In the genomic region with DNA sequence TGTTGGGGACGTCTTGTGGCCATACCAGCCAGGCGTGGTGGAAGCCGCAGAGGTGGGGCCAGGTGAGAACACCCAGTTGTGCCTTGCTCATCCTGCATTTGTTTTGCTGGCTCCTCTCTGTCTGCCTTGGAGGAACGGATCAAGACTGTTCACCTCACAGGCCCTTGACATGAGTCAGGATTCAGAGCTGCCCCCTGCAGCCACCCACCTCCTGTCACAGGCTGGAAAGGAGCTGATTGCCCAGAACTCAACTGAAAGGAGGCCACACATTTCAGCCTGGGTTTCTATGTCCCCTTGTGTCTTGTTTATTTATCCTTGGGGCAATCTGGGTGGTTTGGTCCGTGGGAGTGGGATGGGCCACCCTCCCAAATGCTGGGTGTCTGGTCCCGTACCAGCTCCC, we compare ENCODE assay signal across 19 cellular contexts.
"Had no signal": no experiment of that assay in that cellular context is flagged by ENCODE, and none has a peak within 500 bp of the region (broad histone marks: within the 10 kb centered on the region; RNA-seq: fewer than 3 reads in every experiment).

No MANE protein-coding gene starts in this region.

- H3K4me3 ChIP-seq: colonic mucosa, mucosa of descending colon, prostate gland, stomach, testis, upper lobe of right lung had no signal

- H3K27ac Mint-ChIP-seq: activated B cell treated with CpG ODN at 0.5 μM for 24 hours; activated CD4-positive, alpha-beta memory T cell treated with anti-CD3 and anti-CD28 coated beads, Interleukin-2, amount 10 ng/mL, durations not matched to agents 7 days and 5 days; activated CD8-positive, alpha-beta memory T cell treated with anti-CD3 and anti-CD28 coated beads, Interleukin-2, amount 10 ng/mL, durations not matched to agents 7 days and 5 days; activated naive CD8-positive, alpha-beta T cell treated with anti-CD3 and anti-CD28 coated beads, Interleukin-2, amount 10 ng/mL, durations not matched to agents 7 days and 5 days; immature natural killer cell had no signal

- ATAC-seq: activated CD8-positive, alpha-beta memory T cell treated with anti-CD3 and anti-CD28 coated beads, Interleukin-2, amount 10 ng/mL, durations not matched to agents 7 days and 5 days; left ventricle myocardium superior; mucosa of descending colon; right cardiac atrium; upper lobe of right lung had no signal

- H3K36me3 Mint-ChIP-seq: activated CD8-positive, alpha-beta memory T cell treated with anti-CD3 and anti-CD28 coated beads, Interleukin-2, amount 10 ng/mL, durations not matched to agents 7 days and 5 days; activated naive CD8-positive, alpha-beta T cell treated with anti-CD3 and anti-CD28 coated beads, Interleukin-2, amount 10 ng/mL, durations not matched to agents 7 days and 5 days; immature natural killer cell; naive B cell had no signal

- DNase-seq: activated B cell treated with CpG ODN at 0.5 μM for 24 hours; activated CD4-positive, alpha-beta memory T cell treated with anti-CD3 and anti-CD28 coated beads, Interleukin-2, amount 10 ng/mL, durations not matched to agents 7 days and 5 days; activated CD4-positive, alpha-beta T cell treated with anti-CD3 and anti-CD28 coated beads for 48 hours; activated CD8-positive, alpha-beta memory T cell treated with anti-CD3 and anti-CD28 coated beads, Interleukin-2, amount 10 ng/mL, durations not matched to agents 7 days and 5 days; activated naive CD4-positive, alpha-beta T cell treated with Interleukin-2 at 50 U/mL for 16 hours; activated naive CD8-positive, alpha-beta T cell treated with anti-CD3 and anti-CD28 coated beads, Interleukin-2, amount 10 ng/mL, durations not matched to agents 7 days and 5 days; amygdala; colonic mucosa; erythroblast; immature natural killer cell; left ventricle myocardium superior; mucosa of descending colon; naive B cell; right cardiac atrium; stomach; testis; upper lobe of right lung had no signal

- H3K27ac ChIP-seq: colonic mucosa, prostate gland, stomach, testis, upper lobe of right lung had no signal

- H3K9me3 ChIP-seq: colonic mucosa, mucosa of descending colon, prostate gland, stomach, testis, upper lobe of right lung had no signal

- H3K4me3 Mint-ChIP-seq: activated B cell treated with CpG ODN at 0.5 μM for 24 hours; activated CD4-positive, alpha-beta memory T cell treated with anti-CD3 and anti-CD28 coated beads, Interleukin-2, amount 10 ng/mL, durations not matched to agents 7 days and 5 days; activated CD8-positive, alpha-beta memory T cell treated with anti-CD3 and anti-CD28 coated beads, Interleukin-2, amount 10 ng/mL, durations not matched to agents 7 days and 5 days; activated naive CD8-positive, alpha-beta T cell treated with anti-CD3 and anti-CD28 coated beads, Interleukin-2, amount 10 ng/mL, durations not matched to agents 7 days and 5 days; immature natural killer cell; naive B cell; neural crest cell had no signal

- H3K36me3 ChIP-seq: colonic mucosa, prostate gland, stomach, upper lobe of right lung had no signal

- H3K27me3 ChIP-seq: colonic mucosa, stomach, testis, upper lobe of right lung had no signal

- H3K9me3 Mint-ChIP-seq: activated B cell treated with CpG ODN at 0.5 μM for 24 hours; activated CD4-positive, alpha-beta memory T cell treated with anti-CD3 and anti-CD28 coated beads, Interleukin-2, amount 10 ng/mL, durations not matched to agents 7 days and 5 days; activated naive CD8-positive, alpha-beta T cell treated with anti-CD3 and anti-CD28 coated beads, Interleukin-2, amount 10 ng/mL, durations not matched to agents 7 days and 5 days; immature natural killer cell; naive B cell; neural crest cell had no signal

- H3K27me3 Mint-ChIP-seq: activated B cell treated with CpG ODN at 0.5 μM for 24 hours; activated CD4-positive, alpha-beta memory T cell treated with anti-CD3 and anti-CD28 coated beads, Interleukin-2, amount 10 ng/mL, durations not matched to agents 7 days and 5 days had no signal
